Comparison of ENCODE assay signal across 9 cellular contexts in the genomic region with DNA sequence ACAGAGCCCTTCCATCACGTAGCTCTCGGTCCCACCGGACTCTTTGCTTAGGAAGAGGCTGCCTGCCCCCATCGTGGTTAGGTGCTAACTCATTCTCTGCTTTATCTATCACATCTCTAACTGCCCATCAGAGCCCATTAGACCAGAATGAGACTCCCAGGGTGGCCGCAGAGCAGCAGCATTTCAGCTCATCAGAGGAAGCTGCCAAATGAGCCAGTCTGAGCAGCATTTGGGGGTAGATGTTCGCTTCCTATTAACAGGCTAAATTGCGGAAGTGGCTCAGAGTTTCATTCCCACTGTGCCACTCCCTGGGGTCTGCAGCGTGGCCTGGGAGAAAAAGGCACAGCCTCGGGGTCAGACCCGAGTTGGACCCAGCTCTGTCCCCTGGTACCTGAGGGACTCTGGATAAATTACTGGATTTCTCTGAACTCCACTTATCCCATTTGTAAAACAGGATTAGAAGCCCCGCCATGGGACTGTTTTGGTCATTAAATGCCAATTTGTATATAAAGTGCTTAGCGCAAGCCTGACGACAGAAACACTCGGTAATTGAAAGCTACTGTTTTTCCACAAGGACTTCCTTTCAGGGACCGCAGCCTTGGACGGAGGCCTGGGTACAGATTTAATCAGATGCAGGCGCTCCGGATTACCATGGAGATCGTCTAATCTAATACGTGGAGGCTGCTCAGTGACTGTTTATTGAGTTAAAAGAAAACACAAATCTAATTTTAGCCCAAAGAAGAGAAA.
DNase-seq lines count a peak whose midpoint lies in the region; ATAC-seq and TF ChIP-seq lines count a peak whose summit lies in the region.
"Had no signal": no experiment of that assay in that cellular context is flagged by ENCODE, and none has a peak within 500 bp of the region (broad histone marks: within the 10 kb centered on the region; RNA-seq: fewer than 3 reads in every experiment).

No MANE protein-coding gene starts in this region.

- no peaks in the 10 kb centered on the region for H3K36me3 ChIP-seq in right atrium auricular region
- no peaks in the 10 kb centered on the region for H3K36me3 ChIP-seq in OCI-LY7 (ENCODE audit: insufficient read depth, low read length)
- H3K36me3 ChIP-seq: WERI-Rb-1 had no signal

- no peak overlapping the region for H3K4me3 Mint-ChIP-seq in osteocyte (ENCODE audit: unreplicated experiment)

- peaks cover 6% of the 10 kb centered on the region for H3K4me1 Mint-ChIP-seq in osteocyte (ENCODE audit: unreplicated experiment)

- no peak overlapping the region for H3K27ac ChIP-seq in right atrium auricular region
- H3K27ac ChIP-seq in OCI-LY7 (ENCODE audit: low read depth, low read length, poor library complexity, severe bottlenecking): no peak overlapping the region
- H3K27ac ChIP-seq: WERI-Rb-1 had no signal

- H3K4me1 ChIP-seq in right atrium auricular region (peaks cover 0 to 5% of the 10 kb centered on the region in 2 donors), OCI-LY7 (ENCODE audit: insufficient read depth, low read length, poor library complexity, severe bottlenecking) (no peaks in the 10 kb centered on the region)

- H3K27me3 ChIP-seq in right atrium auricular region: no peaks in the 10 kb centered on the region

- TF ChIP-seq CTCF in epithelial cell of proximal tubule (conservative IDR thresholded peaks at IDR 0.05; ENCODE audit: low read depth, low read length) (no peak), osteocyte (IDR thresholded peaks at IDR 0.05) (no peak), right atrium auricular region (IDR thresholded peaks at IDR 0.05) (no peak), OCI-LY7 (conservative IDR thresholded peaks at IDR 0.05; ENCODE audit: low read length) (no peak)

- no peak overlapping the region for H2AFZ ChIP-seq in OCI-LY7 (ENCODE audit: low read length)

- ATAC-seq in HG03095 (IDR thresholded peaks at IDR 0.05; ENCODE audit: unreplicated experiment): no peak

- H3K9me3 ChIP-seq in right atrium auricular region (no peaks in the 10 kb centered on the region), OCI-LY7 (ENCODE audit: low read length) (no peaks in the 10 kb centered on the region)

- no TSS peak for BruUV-seq in OCI-LY7 (replicated peaks; lab: Mats Ljungman, UMichigan)

- POLR2A ChIA-PET in OCI-LY7 (lab: Charles Lee): interaction anchor here (0.6 to 0.8 kb wide), 3 partner anchors 51 to 330 kb away, joined by 3 to 4 read pairs (median 3); no protein-coding TSS in a partner anchor

- H3K4me3 ChIP-seq in epithelial cell of proximal tubule (ENCODE audit: low read depth, low read length) (no peak overlapping the region), right atrium auricular region (no peak overlapping the region), OCI-LY7 (ENCODE audit: low read depth, low read length, poor library complexity, severe bottlenecking) (no peak overlapping the region)

- peaks cover 11% of the 10 kb centered on the region for H3K36me3 Mint-ChIP-seq in osteocyte (ENCODE audit: unreplicated experiment)

- CTCF ChIA-PET in OCI-LY7 (lab: Charles Lee; ENCODE audit: unreplicated experiment): no interaction called here

- no peaks in the 10 kb centered on the region for H3K79me2 ChIP-seq in OCI-LY7 (ENCODE audit: insufficient read depth, low read depth, low read length)

- peak; percentile 79 for DNase-seq in GM03348 (ENCODE audit: low spot score)
- DNase-seq in NOMO-1 (lab: John Stamatoyannopoulos, UW; ENCODE audit: unreplicated experiment in 2 of 2): peak; percentile 20 to 48
- peak; percentile 16 for DNase-seq in epithelial cell of proximal tubule (ENCODE audit: low read depth)
- no peak for DNase-seq in osteocyte (ENCODE audit: extremely low spot score, unreplicated experiment)
- DNase-seq in SKM-1 (lab: John Stamatoyannopoulos, UW; ENCODE audit: unreplicated experiment): no peak
- no peak for DNase-seq in right atrium auricular region (ENCODE audit: low spot score)
- DNase-seq in OCI-LY7 (ENCODE audit: low spot score): no peak
- DNase-seq: WERI-Rb-1 had no signal

- no peaks in the 10 kb centered on the region for H4K20me1 ChIP-seq in OCI-LY7 (ENCODE audit: insufficient read depth, low read length)

- no peaks in the 10 kb centered on the region for H3K9me2 ChIP-seq in OCI-LY7 (ENCODE audit: insufficient read depth, low read length)

- no peaks in the 10 kb centered on the region for H3K27me3 Mint-ChIP-seq in osteocyte (ENCODE audit: unreplicated experiment)

- H3K27ac Mint-ChIP-seq in osteocyte (ENCODE audit: unreplicated experiment): peak overlapping the region; percentile 52

- H3K9me3 Mint-ChIP-seq in osteocyte (ENCODE audit: unreplicated experiment): no peaks in the 10 kb centered on the region

- no peak overlapping the region for H3K4me2 ChIP-seq in OCI-LY7 (ENCODE audit: low read length)

- intact Hi-C loops in OCI-LY7 (cut with micrococcal nuclease; ENCODE audit: unreplicated experiment): no loop called here

Comparison
In these comparisons a context has a peak if more than half of its experiments do, and no peak if none do; other contexts are left out.
1. DNase-seq: peak in GM03348 (single experiment), NOMO-1 (2 of 2) and epithelial cell of proximal tubule (single experiment); none in osteocyte (single experiment), SKM-1 (single experiment), right atrium auricular region (single experiment) and OCI-LY7 (single experiment).